8 cellular contexts compared by ENCODE assay signal in the genomic region with DNA sequence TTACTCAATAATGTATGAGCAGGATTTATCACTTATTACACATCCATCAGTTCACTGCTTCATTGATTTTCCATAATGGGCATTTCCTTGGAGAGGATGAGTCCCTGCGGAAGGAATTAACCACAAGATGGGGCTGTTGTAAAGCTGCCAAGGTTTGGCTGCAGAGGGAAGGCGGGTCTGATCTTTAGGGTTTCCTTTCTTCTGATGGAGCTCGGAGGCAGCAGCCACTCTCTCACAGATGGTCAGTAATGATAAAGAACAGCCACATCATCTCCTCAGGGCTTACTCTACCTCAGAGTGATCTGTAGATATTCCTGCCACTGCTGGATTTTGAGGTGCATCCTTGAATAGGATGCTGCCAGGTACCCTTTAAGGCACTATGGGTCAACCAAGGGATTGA.
DNase-seq lines count a peak whose midpoint lies in the region; ATAC-seq, FAIRE-seq and TF ChIP-seq lines count a peak whose summit lies in the region.

No MANE protein-coding gene starts in this region.

- no peak overlapping the region for H3K4me2 ChIP-seq in K562 (ENCODE audit: insufficient read depth, low read length)

- H2AFZ ChIP-seq in K562 (ENCODE audit: low read depth, low read length): no peak overlapping the region

- no peaks in the 10 kb centered on the region for H4K20me1 ChIP-seq in K562 (replicated peaks; ENCODE audit: control insufficient read depth, insufficient read depth, low read length)

- no peak overlapping the region for H3K9ac ChIP-seq in K562 (ENCODE audit: insufficient read depth in 1 of 2, low read depth in 2 of 2, low read length in 2 of 2)

- H3K36me3 Mint-ChIP-seq in mesothelial cell of epicardium: peaks cover 11% of the 10 kb centered on the region

- in situ Hi-C loops in K562 (cut with MboI): no loop called here

- H3K27ac Mint-ChIP-seq in mesothelial cell of epicardium: no peak overlapping the region

- intact Hi-C loops in K562 (cut with micrococcal nuclease): loop anchor here (5.0 kb wide), 1 partner anchor 829 kb away; no protein-coding TSS in a partner anchor
- intact Hi-C loops in esophagus squamous epithelium (cut with DNase I): no loop called here

- CTCF ChIA-PET in K562 (lab: Yijun Ruan, JAX; ENCODE audit: low intra/inter-chr PET ratio): interaction anchor here (0.8 kb wide), 1 partner anchor 828 kb away, joined by 3 read pairs; no protein-coding TSS in a partner anchor

- TF ChIP-seq EP300 in K562 (IDR thresholded peaks at IDR 0.05; ENCODE audit: low read length): no peak

- peaks cover 2% of the 10 kb centered on the region for H3K4me1 Mint-ChIP-seq in mesothelial cell of epicardium

- H3K9me1 ChIP-seq in K562 (ENCODE audit: control insufficient read depth, insufficient read depth, low read length): no peaks in the 10 kb centered on the region

- FAIRE-seq in K562 (lab: Jason Lieb, UNC): peak; percentile 65

- peak; percentile 91 for ATAC-seq in K562
- no peak for ATAC-seq in HG03039 (IDR thresholded peaks at IDR 0.05; ENCODE audit: unreplicated experiment)
- no peak for ATAC-seq in GM21526 (IDR thresholded peaks at IDR 0.05; ENCODE audit: low FRiP score, unreplicated experiment)

- H3K27me3 ChIP-seq in K562 (ENCODE audit: control insufficient read depth in 2 of 2, insufficient read depth in 2 of 2, low read length in 2 of 2) (no peaks in the 10 kb centered on the region), esophagus squamous epithelium (no peaks in the 10 kb centered on the region)

- H3K9me3 ChIP-seq in K562 (replicated peaks; ENCODE audit: control insufficient read depth, insufficient read depth, low read depth, low read length): no peaks in the 10 kb centered on the region
- H3K9me3 ChIP-seq in esophagus squamous epithelium: no peaks in the 10 kb centered on the region

- no peaks in the 10 kb centered on the region for H3K79me2 ChIP-seq in K562 (ENCODE audit: control insufficient read depth, insufficient read depth, low read length)

- H3K36me3 ChIP-seq in K562 (ENCODE audit: control insufficient read depth, insufficient read depth, low read length) (no peaks in the 10 kb centered on the region), esophagus squamous epithelium (peaks cover 0 to 37% (median 2%) of the 10 kb centered on the region in 3 donors)

- POLR2A ChIA-PET in K562 (lab: Yijun Ruan, JAX): interaction anchor here (0.6 to 0.9 kb wide), 2 partner anchors 43 to 103 kb away, joined by 3 to 4 read pairs; no protein-coding TSS in a partner anchor

- no TSS peak for BruUV-seq in K562 (replicated peaks; lab: Mats Ljungman, UMichigan)

- H3K4me1 ChIP-seq in K562 (replicated peaks in 1 of 2; ENCODE audit: control insufficient read depth in 2 of 2, insufficient read depth in 2 of 2, low read length in 2 of 2): no peaks in the 10 kb centered on the region
- no peaks in the 10 kb centered on the region for H3K4me1 ChIP-seq in esophagus squamous epithelium

- no peak overlapping the region for H3K4me3 Mint-ChIP-seq in mesothelial cell of epicardium

- H3K27me3 Mint-ChIP-seq in mesothelial cell of epicardium (ENCODE audit: low read depth): no peaks in the 10 kb centered on the region

- H3K4me3 ChIP-seq in K562 (no peak overlapping the region), esophagus squamous epithelium (no peak overlapping the region)

- peaks cover 2% of the 10 kb centered on the region for H3K9me3 Mint-ChIP-seq in mesothelial cell of epicardium

- TF ChIP-seq CTCF in K562 (IDR thresholded peaks at IDR 0.05 in 2 of 3, conservative IDR thresholded peaks at IDR 0.05 in 1 of 3; ENCODE audit: insufficient read depth in 2 of 3, low read depth in 1 of 3, low read length in 3 of 3): peak; percentile 60 to 71 (median 70)
- TF ChIP-seq CTCF in mesothelial cell of epicardium (IDR thresholded peaks at IDR 0.05; ENCODE audit: unreplicated experiment): peak; percentile 24
- peak in 3 of 6 experiments; percentile 17 to 38 (median 24) for TF ChIP-seq CTCF in esophagus squamous epithelium (IDR thresholded peaks at IDR 0.05)

- no peak for TF ChIP-seq POLR2A in K562 (conservative IDR thresholded peaks at IDR 0.05)
- TF ChIP-seq POLR2A in esophagus squamous epithelium (IDR thresholded peaks at IDR 0.05): no peak

- peak; percentile 46 to 71 for TF ChIP-seq RAD21 in K562 (CRISPR knock-in tag; conservative IDR thresholded peaks at IDR 0.05 in 1 of 2, IDR thresholded peaks at IDR 0.05 in 1 of 2)

- WGBS in K562 (ENCODE audit: insufficient coverage, low coverage, missing lambda C conversion rate): 2% methylated on average over 3 of the region's 3 CpGs
- WGBS in esophagus squamous epithelium, 2 donors: 42 to 45% methylated on average over 2 of the region's 3 CpGs

- peak; percentile 28 for DNase-seq in NCI-H2029 (lab: John Stamatoyannopoulos, UW)
- no peak for DNase-seq in NCI-H2029 treated with DMSO at 0.1 percent for 48 hours (lab: John Stamatoyannopoulos, UW)
- DNase-seq in NCI-H128 (lab: John Stamatoyannopoulos, UW; ENCODE audit: unreplicated experiment): peak; percentile 33
- DNase-seq in K562 (ENCODE audit: extremely low read depth in 1 of 4, low spot score in 3 of 4): peak; percentile 59 to 64 (median 60)
- no peak for DNase-seq in mesothelial cell of epicardium (ENCODE audit: low spot score in 2 of 2, unreplicated experiment in 2 of 2)
- DNase-seq in esophagus squamous epithelium (lab: John Stamatoyannopoulos, UW): no peak

- no peak overlapping the region for H3K27ac ChIP-seq in K562 (ENCODE audit: extremely low read depth, low read depth, low read length)
- no peak overlapping the region for H3K27ac ChIP-seq in esophagus squamous epithelium

TF ChIP-seq in K562, 482 proteins besides CTCF, POLR2A, EP300 and RAD21:
- TF ChIP-seq ARID1B (IDR thresholded peaks at IDR 0.05) (0 out of 2 replicates have a peak, but pooled peaks have one; percentile 12), NELFE (IDR thresholded peaks at IDR 0.05; ENCODE audit: insufficient read depth, insufficient read length) (no peak), CC2D1A (IDR thresholded peaks at IDR 0.05) (0 out of 2 replicates have a peak, but pooled peaks have one; percentile 11), CTBP1 (IDR thresholded peaks at IDR 0.05; ENCODE audit: borderline replicate concordance) (peak; percentile 43; the same call in 1 of the 2 replicates), NFE2 (IDR thresholded peaks at IDR 0.05; ENCODE audit: low read depth) (peak; percentile 42; the same call in 1 of the 2 replicates), CREM (IDR thresholded peaks at IDR 0.05; ENCODE audit: low read depth) (no peak)

Comparison
In these comparisons a context has a peak if more than half of its experiments do, and no peak if none do; other contexts are left out.
1. DNase-seq: peak in NCI-H2029 (single experiment), NCI-H128 (single experiment) and K562 (4 of 4); none in NCI-H2029 treated with DMSO at 0.1 percent for 48 hours (single experiment), mesothelial cell of epicardium (0 of 2) and esophagus squamous epithelium (single experiment).